Comparison of ENCODE assay signal across 1 cellular context in the genomic region with DNA sequence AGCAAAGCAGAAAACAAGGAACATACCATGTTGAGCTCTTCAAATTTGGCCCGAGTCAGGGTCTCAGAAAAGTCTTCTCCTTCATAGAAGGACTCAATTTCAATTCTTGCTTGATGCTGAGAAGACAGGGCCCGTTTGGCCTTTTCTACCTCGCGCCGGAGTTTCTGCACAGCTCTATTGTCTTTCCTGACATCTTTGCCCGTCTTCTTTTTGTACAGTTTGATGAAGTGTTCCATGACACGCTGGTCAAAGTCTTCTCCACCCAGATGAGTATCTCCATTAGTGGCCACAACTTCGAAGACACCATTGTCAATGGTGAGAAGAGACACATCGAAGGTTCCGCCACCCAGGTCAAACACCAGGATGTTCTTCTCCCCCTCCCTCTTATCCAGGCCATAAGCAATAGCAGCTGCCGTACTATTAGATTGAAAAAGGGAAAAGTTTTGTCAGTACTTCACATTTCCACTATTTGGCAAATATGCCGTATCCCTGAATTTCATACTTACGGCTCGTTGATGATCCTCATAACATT.
TF ChIP-seq lines count a peak whose summit lies in the region.

No MANE protein-coding gene starts in this region.

TF ChIP-seq in K562, 482 proteins besides CTCF, POLR2A, EP300 and RAD21 (continues in another document):
- TF ChIP-seq NELFE (IDR thresholded peaks at IDR 0.05; ENCODE audit: insufficient read depth, insufficient read length), result no peak
- TF ChIP-seq EWSR1 (IDR thresholded peaks at IDR 0.05; ENCODE audit: borderline replicate concordance, low read depth, partially characterized antibody), result no peak
- no peak for TF ChIP-seq MEF2D (tag; conservative IDR thresholded peaks at IDR 0.05; ENCODE audit: low read depth)
- TF ChIP-seq BCOR (IDR thresholded peaks at IDR 0.05), result no peak
- no peak for TF ChIP-seq HNRNPLL (IDR thresholded peaks at IDR 0.05; ENCODE audit: low read depth, low read length, poor library complexity, severe bottlenecking)
- no peak for TF ChIP-seq ESRRA (IDR thresholded peaks at IDR 0.05; ENCODE audit: borderline replicate concordance, low read depth)
- TF ChIP-seq ZNF143 (CRISPR knock-in tag; IDR thresholded peaks at IDR 0.05), result 0 out of 2 replicates have a peak, but pooled peaks have one; percentile 37
- TF ChIP-seq, protein P1, sequence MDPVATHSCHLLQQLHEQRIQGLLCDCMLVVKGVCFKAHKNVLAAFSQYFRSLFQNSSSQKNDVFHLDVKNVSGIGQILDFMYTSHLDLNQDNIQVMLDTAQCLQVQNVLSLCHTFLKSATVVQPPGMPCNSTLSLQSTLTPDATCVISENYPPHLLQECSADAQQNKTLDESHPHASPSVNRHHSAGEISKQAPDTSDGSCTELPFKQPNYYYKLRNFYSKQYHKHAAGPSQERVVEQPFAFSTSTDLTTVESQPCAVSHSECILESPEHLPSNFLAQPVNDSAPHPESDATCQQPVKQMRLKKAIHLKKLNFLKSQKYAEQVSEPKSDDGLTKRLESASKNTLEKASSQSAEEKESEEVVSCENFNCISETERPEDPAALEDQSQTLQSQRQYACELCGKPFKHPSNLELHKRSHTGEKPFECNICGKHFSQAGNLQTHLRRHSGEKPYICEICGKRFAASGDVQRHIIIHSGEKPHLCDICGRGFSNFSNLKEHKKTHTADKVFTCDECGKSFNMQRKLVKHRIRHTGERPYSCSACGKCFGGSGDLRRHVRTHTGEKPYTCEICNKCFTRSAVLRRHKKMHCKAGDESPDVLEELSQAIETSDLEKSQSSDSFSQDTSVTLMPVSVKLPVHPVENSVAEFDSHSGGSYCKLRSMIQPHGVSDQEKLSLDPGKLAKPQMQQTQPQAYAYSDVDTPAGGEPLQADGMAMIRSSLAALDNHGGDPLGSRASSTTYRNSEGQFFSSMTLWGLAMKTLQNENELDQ (CRISPR knock-in tag; IDR thresholded peaks at IDR 0.05; ENCODE audit: borderline replicate concordance), result 0 out of 2 replicates have a peak, but pooled peaks have one; percentile 18
- no peak; the same call in 1 of the 2 replicates for TF ChIP-seq RBFOX2 (IDR thresholded peaks at IDR 0.05; ENCODE audit: low read depth, low read length)
- no peak for TF ChIP-seq MCM2 (IDR thresholded peaks at IDR 0.05; ENCODE audit: low read depth)
- TF ChIP-seq MTA1 (IDR thresholded peaks at IDR 0.05; ENCODE audit: borderline replicate concordance), result no peak
- TF ChIP-seq, protein P2, sequence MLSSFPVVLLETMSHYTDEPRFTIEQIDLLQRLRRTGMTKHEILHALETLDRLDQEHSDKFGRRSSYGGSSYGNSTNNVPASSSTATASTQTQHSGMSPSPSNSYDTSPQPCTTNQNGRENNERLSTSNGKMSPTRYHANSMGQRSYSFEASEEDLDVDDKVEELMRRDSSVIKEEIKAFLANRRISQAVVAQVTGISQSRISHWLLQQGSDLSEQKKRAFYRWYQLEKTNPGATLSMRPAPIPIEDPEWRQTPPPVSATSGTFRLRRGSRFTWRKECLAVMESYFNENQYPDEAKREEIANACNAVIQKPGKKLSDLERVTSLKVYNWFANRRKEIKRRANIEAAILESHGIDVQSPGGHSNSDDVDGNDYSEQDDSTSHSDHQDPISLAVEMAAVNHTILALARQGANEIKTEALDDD (IDR thresholded peaks at IDR 0.05), result no peak
- no peak for TF ChIP-seq NR3C1 (CRISPR knock-in tag; IDR thresholded peaks at IDR 0.05)
- TF ChIP-seq, protein P3, sequence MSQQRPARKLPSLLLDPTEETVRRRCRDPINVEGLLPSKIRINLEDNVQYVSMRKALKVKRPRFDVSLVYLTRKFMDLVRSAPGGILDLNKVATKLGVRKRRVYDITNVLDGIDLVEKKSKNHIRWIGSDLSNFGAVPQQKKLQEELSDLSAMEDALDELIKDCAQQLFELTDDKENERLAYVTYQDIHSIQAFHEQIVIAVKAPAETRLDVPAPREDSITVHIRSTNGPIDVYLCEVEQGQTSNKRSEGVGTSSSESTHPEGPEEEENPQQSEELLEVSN (IDR thresholded peaks at IDR 0.05; ENCODE audit: borderline replicate concordance in 1 of 2, extremely low read depth in 1 of 2, insufficient read depth in 1 of 2, insufficient read length in 1 of 2, low read depth in 1 of 2, low read length in 1 of 2, poor library complexity in 1 of 2, severe bottlenecking in 1 of 2), result no peak
- TF ChIP-seq, protein P4, sequence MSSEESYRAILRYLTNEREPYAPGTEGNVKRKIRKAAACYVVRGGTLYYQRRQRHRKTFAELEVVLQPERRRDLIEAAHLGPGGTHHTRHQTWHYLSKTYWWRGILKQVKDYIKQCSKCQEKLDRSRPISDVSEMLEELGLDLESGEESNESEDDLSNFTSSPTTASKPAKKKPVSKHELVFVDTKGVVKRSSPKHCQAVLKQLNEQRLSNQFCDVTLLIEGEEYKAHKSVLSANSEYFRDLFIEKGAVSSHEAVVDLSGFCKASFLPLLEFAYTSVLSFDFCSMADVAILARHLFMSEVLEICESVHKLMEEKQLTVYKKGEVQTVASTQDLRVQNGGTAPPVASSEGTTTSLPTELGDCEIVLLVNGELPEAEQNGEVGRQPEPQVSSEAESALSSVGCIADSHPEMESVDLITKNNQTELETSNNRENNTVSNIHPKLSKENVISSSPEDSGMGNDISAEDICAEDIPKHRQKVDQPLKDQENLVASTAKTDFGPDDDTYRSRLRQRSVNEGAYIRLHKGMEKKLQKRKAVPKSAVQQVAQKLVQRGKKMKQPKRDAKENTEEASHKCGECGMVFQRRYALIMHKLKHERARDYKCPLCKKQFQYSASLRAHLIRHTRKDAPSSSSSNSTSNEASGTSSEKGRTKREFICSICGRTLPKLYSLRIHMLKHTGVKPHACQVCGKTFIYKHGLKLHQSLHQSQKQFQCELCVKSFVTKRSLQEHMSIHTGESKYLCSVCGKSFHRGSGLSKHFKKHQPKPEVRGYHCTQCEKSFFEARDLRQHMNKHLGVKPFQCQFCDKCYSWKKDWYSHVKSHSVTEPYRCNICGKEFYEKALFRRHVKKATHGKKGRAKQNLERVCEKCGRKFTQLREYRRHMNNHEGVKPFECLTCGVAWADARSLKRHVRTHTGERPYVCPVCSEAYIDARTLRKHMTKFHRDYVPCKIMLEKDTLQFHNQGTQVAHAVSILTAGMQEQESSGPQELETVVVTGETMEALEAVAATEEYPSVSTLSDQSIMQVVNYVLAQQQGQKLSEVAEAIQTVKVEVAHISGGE (CRISPR knock-in tag; IDR thresholded peaks at IDR 0.05), result no peak
- TF ChIP-seq IRF2 (CRISPR knock-in tag; IDR thresholded peaks at IDR 0.05), result no peak
- TF ChIP-seq FOXP1 (CRISPR knock-in tag; IDR thresholded peaks at IDR 0.05), result peak; percentile 77; the same call in 1 of the 2 replicates
- TF ChIP-seq CREM (IDR thresholded peaks at IDR 0.05; ENCODE audit: low read depth), result no peak
- no peak for TF ChIP-seq SREBF2 (CRISPR knock-in tag; IDR thresholded peaks at IDR 0.05)
- peak; percentile 17; the same call in 1 of the 2 replicates for TF ChIP-seq POLR2AphosphoS2 (IDR thresholded peaks at IDR 0.05; ENCODE audit: low read length)
- no peak for TF ChIP-seq SPI1 (IDR thresholded peaks at IDR 0.05; ENCODE audit: borderline replicate concordance, low read depth, low read length)
- TF ChIP-seq, protein P5, sequence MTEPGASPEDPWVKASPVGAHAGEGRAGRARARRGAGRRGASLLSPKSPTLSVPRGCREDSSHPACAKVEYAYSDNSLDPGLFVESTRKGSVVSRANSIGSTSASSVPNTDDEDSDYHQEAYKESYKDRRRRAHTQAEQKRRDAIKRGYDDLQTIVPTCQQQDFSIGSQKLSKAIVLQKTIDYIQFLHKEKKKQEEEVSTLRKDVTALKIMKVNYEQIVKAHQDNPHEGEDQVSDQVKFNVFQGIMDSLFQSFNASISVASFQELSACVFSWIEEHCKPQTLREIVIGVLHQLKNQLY (CRISPR knock-in tag; conservative IDR thresholded peaks at IDR 0.05), result no peak
- peak; percentile 37; the same call in 1 of the 2 replicates for TF ChIP-seq SP1 (CRISPR knock-in tag; IDR thresholded peaks at IDR 0.05)
- no peak for TF ChIP-seq TOE1 (IDR thresholded peaks at IDR 0.05; ENCODE audit: borderline replicate concordance)
- peak; percentile 77; the same call in 1 of the 2 replicates for TF ChIP-seq TOE1 (CRISPR knock-in tag; IDR thresholded peaks at IDR 0.05; ENCODE audit: borderline replicate concordance, low read depth)
- TF ChIP-seq CBFA2T2 (conservative IDR thresholded peaks at IDR 0.05), result no peak
- no peak for TF ChIP-seq ZNF217 (CRISPR knock-in tag; IDR thresholded peaks at IDR 0.05)
- TF ChIP-seq ZSCAN32 (CRISPR knock-in tag; IDR thresholded peaks at IDR 0.05), result no peak
- 0 out of 2 replicates have a peak, but pooled peaks have one; percentile 14 for TF ChIP-seq LCOR (CRISPR knock-in tag; IDR thresholded peaks at IDR 0.05)
- no peak for TF ChIP-seq MYC (IDR thresholded peaks at IDR 0.05; ENCODE audit: low read depth, low read length)
- no peak for TF ChIP-seq MYC (CRISPR knock-in tag; IDR thresholded peaks at IDR 0.05; ENCODE audit: borderline replicate concordance, low read depth)
- TF ChIP-seq SMAD3 (CRISPR knock-in tag; conservative IDR thresholded peaks at IDR 0.05), result no peak
- no peak for TF ChIP-seq NFYB (IDR thresholded peaks at IDR 0.05; ENCODE audit: extremely low read depth, insufficient read length)
- TF ChIP-seq TEAD4 (IDR thresholded peaks at IDR 0.05; ENCODE audit: low read length), result no peak
- no peak for TF ChIP-seq TEAD4 (CRISPR knock-in tag; IDR thresholded peaks at IDR 0.05; ENCODE audit: borderline replicate concordance)
- TF ChIP-seq ZNF174 (CRISPR knock-in tag; IDR thresholded peaks at IDR 0.05), result no peak
- TF ChIP-seq, protein P6, sequence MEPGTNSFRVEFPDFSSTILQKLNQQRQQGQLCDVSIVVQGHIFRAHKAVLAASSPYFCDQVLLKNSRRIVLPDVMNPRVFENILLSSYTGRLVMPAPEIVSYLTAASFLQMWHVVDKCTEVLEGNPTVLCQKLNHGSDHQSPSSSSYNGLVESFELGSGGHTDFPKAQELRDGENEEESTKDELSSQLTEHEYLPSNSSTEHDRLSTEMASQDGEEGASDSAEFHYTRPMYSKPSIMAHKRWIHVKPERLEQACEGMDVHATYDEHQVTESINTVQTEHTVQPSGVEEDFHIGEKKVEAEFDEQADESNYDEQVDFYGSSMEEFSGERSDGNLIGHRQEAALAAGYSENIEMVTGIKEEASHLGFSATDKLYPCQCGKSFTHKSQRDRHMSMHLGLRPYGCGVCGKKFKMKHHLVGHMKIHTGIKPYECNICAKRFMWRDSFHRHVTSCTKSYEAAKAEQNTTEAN (CRISPR knock-in tag; IDR thresholded peaks at IDR 0.05), result no peak
- TF ChIP-seq, protein P7, sequence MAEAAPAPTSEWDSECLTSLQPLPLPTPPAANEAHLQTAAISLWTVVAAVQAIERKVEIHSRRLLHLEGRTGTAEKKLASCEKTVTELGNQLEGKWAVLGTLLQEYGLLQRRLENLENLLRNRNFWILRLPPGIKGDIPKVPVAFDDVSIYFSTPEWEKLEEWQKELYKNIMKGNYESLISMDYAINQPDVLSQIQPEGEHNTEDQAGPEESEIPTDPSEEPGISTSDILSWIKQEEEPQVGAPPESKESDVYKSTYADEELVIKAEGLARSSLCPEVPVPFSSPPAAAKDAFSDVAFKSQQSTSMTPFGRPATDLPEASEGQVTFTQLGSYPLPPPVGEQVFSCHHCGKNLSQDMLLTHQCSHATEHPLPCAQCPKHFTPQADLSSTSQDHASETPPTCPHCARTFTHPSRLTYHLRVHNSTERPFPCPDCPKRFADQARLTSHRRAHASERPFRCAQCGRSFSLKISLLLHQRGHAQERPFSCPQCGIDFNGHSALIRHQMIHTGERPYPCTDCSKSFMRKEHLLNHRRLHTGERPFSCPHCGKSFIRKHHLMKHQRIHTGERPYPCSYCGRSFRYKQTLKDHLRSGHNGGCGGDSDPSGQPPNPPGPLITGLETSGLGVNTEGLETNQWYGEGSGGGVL (CRISPR knock-in tag; IDR thresholded peaks at IDR 0.05), result no peak
- TF ChIP-seq, protein P8, sequence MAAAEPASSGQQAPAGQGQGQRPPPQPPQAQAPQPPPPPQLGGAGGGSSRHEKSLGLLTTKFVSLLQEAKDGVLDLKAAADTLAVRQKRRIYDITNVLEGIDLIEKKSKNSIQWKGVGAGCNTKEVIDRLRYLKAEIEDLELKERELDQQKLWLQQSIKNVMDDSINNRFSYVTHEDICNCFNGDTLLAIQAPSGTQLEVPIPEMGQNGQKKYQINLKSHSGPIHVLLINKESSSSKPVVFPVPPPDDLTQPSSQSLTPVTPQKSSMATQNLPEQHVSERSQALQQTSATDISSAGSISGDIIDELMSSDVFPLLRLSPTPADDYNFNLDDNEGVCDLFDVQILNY (CRISPR knock-in tag; IDR thresholded peaks at IDR 0.05), result 0 out of 2 replicates have a peak, but pooled peaks have one; percentile 7
- no peak for TF ChIP-seq GTF2F1 (IDR thresholded peaks at IDR 0.05; ENCODE audit: low read depth, low read length)
- TF ChIP-seq, protein P9, sequence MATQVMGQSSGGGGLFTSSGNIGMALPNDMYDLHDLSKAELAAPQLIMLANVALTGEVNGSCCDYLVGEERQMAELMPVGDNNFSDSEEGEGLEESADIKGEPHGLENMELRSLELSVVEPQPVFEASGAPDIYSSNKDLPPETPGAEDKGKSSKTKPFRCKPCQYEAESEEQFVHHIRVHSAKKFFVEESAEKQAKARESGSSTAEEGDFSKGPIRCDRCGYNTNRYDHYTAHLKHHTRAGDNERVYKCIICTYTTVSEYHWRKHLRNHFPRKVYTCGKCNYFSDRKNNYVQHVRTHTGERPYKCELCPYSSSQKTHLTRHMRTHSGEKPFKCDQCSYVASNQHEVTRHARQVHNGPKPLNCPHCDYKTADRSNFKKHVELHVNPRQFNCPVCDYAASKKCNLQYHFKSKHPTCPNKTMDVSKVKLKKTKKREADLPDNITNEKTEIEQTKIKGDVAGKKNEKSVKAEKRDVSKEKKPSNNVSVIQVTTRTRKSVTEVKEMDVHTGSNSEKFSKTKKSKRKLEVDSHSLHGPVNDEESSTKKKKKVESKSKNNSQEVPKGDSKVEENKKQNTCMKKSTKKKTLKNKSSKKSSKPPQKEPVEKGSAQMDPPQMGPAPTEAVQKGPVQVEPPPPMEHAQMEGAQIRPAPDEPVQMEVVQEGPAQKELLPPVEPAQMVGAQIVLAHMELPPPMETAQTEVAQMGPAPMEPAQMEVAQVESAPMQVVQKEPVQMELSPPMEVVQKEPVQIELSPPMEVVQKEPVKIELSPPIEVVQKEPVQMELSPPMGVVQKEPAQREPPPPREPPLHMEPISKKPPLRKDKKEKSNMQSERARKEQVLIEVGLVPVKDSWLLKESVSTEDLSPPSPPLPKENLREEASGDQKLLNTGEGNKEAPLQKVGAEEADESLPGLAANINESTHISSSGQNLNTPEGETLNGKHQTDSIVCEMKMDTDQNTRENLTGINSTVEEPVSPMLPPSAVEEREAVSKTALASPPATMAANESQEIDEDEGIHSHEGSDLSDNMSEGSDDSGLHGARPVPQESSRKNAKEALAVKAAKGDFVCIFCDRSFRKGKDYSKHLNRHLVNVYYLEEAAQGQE (CRISPR knock-in tag; IDR thresholded peaks at IDR 0.05; ENCODE audit: low read depth), result no peak
- TF ChIP-seq ZNF561 (CRISPR knock-in tag; conservative IDR thresholded peaks at IDR 0.05), result no peak
